In the genomic region with DNA sequence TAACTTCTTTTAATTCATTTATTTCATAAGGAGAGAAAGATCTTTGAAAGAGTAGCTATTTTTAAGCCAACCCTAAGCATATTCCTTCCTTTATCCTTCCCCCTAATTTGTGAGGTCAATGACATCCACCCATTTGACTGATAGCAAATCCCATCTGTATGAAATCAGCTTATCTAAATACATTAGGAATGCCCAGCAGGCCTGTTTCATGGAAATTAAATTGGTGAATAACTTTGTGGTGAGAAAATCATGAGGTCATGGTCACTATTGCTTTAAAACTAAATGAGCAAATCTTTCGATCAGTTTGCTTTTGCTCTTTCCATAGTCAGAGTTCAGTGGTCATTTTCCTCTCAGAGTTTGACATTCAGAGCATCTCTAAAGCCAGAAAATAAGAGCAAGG, we compare ENCODE assay signal across 25 cellular contexts.
"Had no signal": no experiment of that assay in that cellular context is flagged by ENCODE, and none has a peak within 500 bp of the region (broad histone marks: within the 10 kb centered on the region; RNA-seq: fewer than 3 reads in every experiment).

No MANE protein-coding gene starts in this region.

- H3K79me2 ChIP-seq: parathyroid adenoma had no signal

- H3K4me3 ChIP-seq: neural progenitor cell, ovary, psoas muscle, right lobe of liver, sigmoid colon, stomach, thoracic aorta, thyroid gland, tibial nerve, upper lobe of left lung, vagina had no signal

- H3K9me3 ChIP-seq: ovary, psoas muscle, right lobe of liver, sigmoid colon, stomach, thoracic aorta, thyroid gland, tibial nerve, upper lobe of left lung, vagina had no signal

- H3K4me1 ChIP-seq: neural progenitor cell, parathyroid adenoma, psoas muscle, right lobe of liver, sigmoid colon, stomach, thyroid gland, tibial nerve, upper lobe of left lung, vagina had no signal

- H2AFZ ChIP-seq: neural progenitor cell, parathyroid adenoma had no signal

- H3K27ac ChIP-seq: neural progenitor cell, ovary, parathyroid adenoma, psoas muscle, right lobe of liver, sigmoid colon, stomach, thoracic aorta, thyroid gland, tibial nerve, upper lobe of left lung, vagina had no signal

- DNase-seq: occipital lobe; ovary; posterior cingulate gyrus; psoas muscle; right cardiac atrium; right lobe of liver; sigmoid colon; small intestine; stimulated activated CD4-positive, alpha-beta T cell treated with anti-CD3 and anti-CD28 coated beads, Interleukin-15, amount 100 ng/mL, for 24 hours; stimulated activated CD4-positive, alpha-beta T cell treated with anti-CD3 and anti-CD28 coated beads, Interleukin-2, amount 100 ng/mL, for 24 hours; stimulated activated CD4-positive, alpha-beta T cell treated with anti-CD3 and anti-CD28 coated beads, Interleukin-2, amount 100 ng/mL, for 48 hours; stimulated activated CD4-positive, alpha-beta T cell treated with anti-CD3 and anti-CD28 coated beads, Interleukin-4, amount 100 ng/mL, for 24 hours; stimulated activated naive B cell treated with anti-CD40 and anti-IgM and Interleukin-4, amounts not matched to agents 10 μg/mL and 1 μg/mL and 100 μg/mL, for 72 hours; stimulated activated naive CD4-positive, alpha-beta T cell treated with Interleukin-2 at 50 U/mL for 16 hours; stomach; thyroid gland; trophoblast cell; upper lobe of left lung had no signal

- ATAC-seq: psoas muscle; right cardiac atrium; right lobe of liver; stimulated activated effector memory CD8-positive, alpha-beta T cell treated with anti-CD3 and anti-CD28 coated beads, Interleukin-12 subunit alpha, Interleukin-12 subunit beta, amount 100 ng/mL, for 72 hours; stimulated activated naive B cell treated with anti-CD40 and anti-IgM and Interleukin-4, amounts not matched to agents 10 μg/mL and 1 μg/mL and 100 μg/mL, for 72 hours had no signal

- FAIRE-seq: small intestine, urothelium cell line had no signal

- H3K4me2 ChIP-seq: neural progenitor cell had no signal

- H3K27me3 ChIP-seq: neural progenitor cell, ovary, right lobe of liver, sigmoid colon, stomach, thyroid gland, tibial nerve, upper lobe of left lung, vagina had no signal

- H3K36me3 ChIP-seq: neural progenitor cell, ovary, sigmoid colon, stomach, thoracic aorta, thyroid gland, upper lobe of left lung, vagina had no signal

- H3K9ac ChIP-seq: neural progenitor cell, parathyroid adenoma had no signal
